Comparison of ENCODE assay signal across 1 cellular context in the genomic region with DNA sequence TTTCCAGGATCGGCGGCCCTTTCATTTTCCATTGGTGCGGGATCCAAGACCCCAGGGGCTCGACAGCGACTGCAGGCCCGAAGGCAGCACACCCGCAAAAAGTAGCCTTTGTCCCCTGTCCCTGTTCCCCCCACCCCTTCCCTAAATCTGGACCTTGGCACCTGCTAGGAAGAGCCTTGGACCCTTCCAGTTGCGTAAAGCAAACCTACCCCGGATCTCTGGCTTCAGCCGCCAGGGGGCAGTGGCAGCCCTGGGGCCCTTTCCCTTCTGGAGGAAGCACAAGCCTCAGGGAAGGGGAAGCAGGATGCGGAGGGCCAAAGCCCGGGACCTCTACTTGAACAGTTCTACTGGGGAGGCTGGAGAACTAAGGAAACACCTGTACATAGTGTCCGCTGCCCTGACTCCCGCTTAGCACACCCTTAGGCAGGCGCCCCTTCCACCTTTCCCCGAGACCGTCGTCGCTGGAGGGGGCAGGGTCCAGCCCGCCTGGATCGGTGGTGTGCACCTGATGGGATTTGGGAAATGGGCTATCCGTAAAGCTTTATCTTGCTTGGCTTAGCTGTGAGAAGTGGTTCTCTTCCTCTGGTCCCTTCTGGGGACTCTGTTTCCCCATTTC.
TF ChIP-seq lines count a peak whose summit lies in the region.
"Not testable (repeated sequence)": the region's sequence is repeated elsewhere in the genome, so short reads cannot be mapped to it uniquely, and the experiment has no call there.

No MANE protein-coding gene starts in this region.

TF ChIP-seq in HepG2, 621 proteins besides CTCF, POLR2A, EP300 and RAD21:
- TF ChIP-seq ZSCAN25 (CRISPR knock-in tag; IDR thresholded peaks at IDR 0.05), result peak; percentile 26; the same call in 1 of the 2 replicates
- TF ChIP-seq HNF4A (CRISPR knock-in tag; IDR thresholded peaks at IDR 0.05), result peak; percentile 78
- peak; percentile 66 for TF ChIP-seq CEBPG (CRISPR knock-in tag; IDR thresholded peaks at IDR 0.05)
- TF ChIP-seq HNF4G (IDR thresholded peaks at IDR 0.05; ENCODE audit: borderline replicate concordance, low read depth, low read length), result 0 out of 2 replicates have a peak, but pooled peaks have one; percentile 31
- not testable (repeated sequence) for TF ChIP-seq HNF4G (CRISPR knock-in tag; IDR thresholded peaks at IDR 0.05; ENCODE audit: borderline replicate concordance, low read depth); LCORL (IDR thresholded peaks at IDR 0.05)
- peak; percentile 30; the same call in 1 of the 2 replicates for TF ChIP-seq STAG1 (CRISPR knock-in tag; IDR thresholded peaks at IDR 0.05)
- 0 out of 2 replicates have a peak, but pooled peaks have one; percentile 29 for TF ChIP-seq LCORL (CRISPR knock-in tag; IDR thresholded peaks at IDR 0.05)
- TF ChIP-seq, protein P1, sequence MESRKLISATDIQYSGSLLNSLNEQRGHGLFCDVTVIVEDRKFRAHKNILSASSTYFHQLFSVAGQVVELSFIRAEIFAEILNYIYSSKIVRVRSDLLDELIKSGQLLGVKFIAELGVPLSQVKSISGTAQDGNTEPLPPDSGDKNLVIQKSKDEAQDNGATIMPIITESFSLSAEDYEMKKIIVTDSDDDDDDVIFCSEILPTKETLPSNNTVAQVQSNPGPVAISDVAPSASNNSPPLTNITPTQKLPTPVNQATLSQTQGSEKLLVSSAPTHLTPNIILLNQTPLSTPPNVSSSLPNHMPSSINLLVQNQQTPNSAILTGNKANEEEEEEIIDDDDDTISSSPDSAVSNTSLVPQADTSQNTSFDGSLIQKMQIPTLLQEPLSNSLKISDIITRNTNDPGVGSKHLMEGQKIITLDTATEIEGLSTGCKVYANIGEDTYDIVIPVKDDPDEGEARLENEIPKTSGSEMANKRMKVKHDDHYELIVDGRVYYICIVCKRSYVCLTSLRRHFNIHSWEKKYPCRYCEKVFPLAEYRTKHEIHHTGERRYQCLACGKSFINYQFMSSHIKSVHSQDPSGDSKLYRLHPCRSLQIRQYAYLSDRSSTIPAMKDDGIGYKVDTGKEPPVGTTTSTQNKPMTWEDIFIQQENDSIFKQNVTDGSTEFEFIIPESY (CRISPR knock-in tag; IDR thresholded peaks at IDR 0.05), result peak; percentile 85; the same call in 1 of the 2 replicates
- TF ChIP-seq ZMYM2 (CRISPR knock-in tag; IDR thresholded peaks at IDR 0.05), result 0 out of 2 replicates have a peak, but pooled peaks have one; percentile 15
- 0 out of 2 replicates have a peak, but pooled peaks have one; percentile 14 for TF ChIP-seq ZBTB38 (CRISPR knock-in tag; IDR thresholded peaks at IDR 0.05)
- TF ChIP-seq NR2C2 (CRISPR knock-in tag; IDR thresholded peaks at IDR 0.05; ENCODE audit: borderline replicate concordance), result 0 out of 2 replicates have a peak, but pooled peaks have one; percentile 16
TF ChIP-seq in HepG2: peak in this region for 10; not testable (repeated sequence) for 611.
